2 cellular contexts compared by ENCODE assay signal in the genomic region with DNA sequence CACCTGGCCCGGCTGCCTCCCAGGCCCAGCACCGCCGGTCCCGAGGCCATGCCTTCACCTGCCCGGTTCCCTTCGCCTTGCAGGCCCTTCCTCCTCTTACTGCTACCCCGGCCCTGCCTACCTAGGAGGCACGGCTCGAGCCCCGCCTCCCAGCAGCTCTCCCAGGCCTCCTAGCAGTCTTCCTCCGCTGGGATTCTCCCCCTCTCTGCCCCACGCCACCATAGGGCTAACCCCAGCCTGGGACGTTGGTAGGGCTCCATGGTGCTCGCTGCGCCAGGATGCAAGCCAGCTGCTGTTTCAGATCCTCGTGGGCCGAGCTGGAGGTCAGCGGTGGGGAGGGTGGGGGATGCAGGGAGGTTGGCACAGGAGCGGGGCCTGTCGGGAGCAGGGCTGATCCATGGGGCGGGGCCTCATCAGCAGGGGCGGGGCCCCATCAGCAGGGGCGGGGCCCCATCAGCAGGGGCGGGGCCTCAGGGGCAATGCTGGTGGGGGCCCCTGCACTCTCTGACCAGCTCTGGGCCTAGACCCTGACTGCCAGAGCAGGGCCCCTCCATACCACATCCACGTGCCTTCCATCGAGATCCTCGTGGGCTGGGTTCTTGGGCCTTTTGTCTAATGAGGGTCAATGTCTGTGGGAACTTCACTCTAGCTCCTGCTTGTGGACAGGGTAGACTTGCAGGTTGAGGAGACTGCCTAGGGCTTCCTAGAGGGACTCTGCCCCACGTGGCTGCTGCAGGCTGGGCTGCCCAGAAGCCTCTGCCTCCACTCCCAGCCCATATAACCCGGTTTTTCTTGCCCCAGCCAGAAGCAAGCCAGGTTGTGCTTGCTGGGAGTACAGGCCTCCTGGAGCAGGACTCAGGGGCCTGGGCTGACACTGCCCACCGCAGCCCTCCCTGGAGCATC.
TF ChIP-seq lines count a peak whose summit lies in the region.

No MANE protein-coding gene starts in this region.

TF ChIP-seq in K562, 482 proteins besides CTCF, POLR2A, EP300 and RAD21 (continued from another document and continues in another):
- TF ChIP-seq, protein P1, sequence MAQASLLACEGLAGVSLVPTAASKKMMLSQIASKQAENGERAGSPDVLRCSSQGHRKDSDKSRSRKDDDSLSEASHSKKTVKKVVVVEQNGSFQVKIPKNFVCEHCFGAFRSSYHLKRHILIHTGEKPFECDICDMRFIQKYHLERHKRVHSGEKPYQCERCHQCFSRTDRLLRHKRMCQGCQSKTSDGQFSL (CRISPR knock-in tag; IDR thresholded peaks at IDR 0.05) = 0 out of 2 replicates have a peak, but pooled peaks have one; percentile 38
- TF ChIP-seq, protein P1 (tag; IDR thresholded peaks at IDR 0.05) = no peak
- no peak for TF ChIP-seq HNRNPLL (IDR thresholded peaks at IDR 0.05; ENCODE audit: low read depth, low read length, poor library complexity, severe bottlenecking)
- TF ChIP-seq NR2C2 (CRISPR knock-in tag; IDR thresholded peaks at IDR 0.05) = no peak
- TF ChIP-seq NR2C2 (tag; IDR thresholded peaks at IDR 0.05) = peak; percentile 77
- TF ChIP-seq, protein P2, sequence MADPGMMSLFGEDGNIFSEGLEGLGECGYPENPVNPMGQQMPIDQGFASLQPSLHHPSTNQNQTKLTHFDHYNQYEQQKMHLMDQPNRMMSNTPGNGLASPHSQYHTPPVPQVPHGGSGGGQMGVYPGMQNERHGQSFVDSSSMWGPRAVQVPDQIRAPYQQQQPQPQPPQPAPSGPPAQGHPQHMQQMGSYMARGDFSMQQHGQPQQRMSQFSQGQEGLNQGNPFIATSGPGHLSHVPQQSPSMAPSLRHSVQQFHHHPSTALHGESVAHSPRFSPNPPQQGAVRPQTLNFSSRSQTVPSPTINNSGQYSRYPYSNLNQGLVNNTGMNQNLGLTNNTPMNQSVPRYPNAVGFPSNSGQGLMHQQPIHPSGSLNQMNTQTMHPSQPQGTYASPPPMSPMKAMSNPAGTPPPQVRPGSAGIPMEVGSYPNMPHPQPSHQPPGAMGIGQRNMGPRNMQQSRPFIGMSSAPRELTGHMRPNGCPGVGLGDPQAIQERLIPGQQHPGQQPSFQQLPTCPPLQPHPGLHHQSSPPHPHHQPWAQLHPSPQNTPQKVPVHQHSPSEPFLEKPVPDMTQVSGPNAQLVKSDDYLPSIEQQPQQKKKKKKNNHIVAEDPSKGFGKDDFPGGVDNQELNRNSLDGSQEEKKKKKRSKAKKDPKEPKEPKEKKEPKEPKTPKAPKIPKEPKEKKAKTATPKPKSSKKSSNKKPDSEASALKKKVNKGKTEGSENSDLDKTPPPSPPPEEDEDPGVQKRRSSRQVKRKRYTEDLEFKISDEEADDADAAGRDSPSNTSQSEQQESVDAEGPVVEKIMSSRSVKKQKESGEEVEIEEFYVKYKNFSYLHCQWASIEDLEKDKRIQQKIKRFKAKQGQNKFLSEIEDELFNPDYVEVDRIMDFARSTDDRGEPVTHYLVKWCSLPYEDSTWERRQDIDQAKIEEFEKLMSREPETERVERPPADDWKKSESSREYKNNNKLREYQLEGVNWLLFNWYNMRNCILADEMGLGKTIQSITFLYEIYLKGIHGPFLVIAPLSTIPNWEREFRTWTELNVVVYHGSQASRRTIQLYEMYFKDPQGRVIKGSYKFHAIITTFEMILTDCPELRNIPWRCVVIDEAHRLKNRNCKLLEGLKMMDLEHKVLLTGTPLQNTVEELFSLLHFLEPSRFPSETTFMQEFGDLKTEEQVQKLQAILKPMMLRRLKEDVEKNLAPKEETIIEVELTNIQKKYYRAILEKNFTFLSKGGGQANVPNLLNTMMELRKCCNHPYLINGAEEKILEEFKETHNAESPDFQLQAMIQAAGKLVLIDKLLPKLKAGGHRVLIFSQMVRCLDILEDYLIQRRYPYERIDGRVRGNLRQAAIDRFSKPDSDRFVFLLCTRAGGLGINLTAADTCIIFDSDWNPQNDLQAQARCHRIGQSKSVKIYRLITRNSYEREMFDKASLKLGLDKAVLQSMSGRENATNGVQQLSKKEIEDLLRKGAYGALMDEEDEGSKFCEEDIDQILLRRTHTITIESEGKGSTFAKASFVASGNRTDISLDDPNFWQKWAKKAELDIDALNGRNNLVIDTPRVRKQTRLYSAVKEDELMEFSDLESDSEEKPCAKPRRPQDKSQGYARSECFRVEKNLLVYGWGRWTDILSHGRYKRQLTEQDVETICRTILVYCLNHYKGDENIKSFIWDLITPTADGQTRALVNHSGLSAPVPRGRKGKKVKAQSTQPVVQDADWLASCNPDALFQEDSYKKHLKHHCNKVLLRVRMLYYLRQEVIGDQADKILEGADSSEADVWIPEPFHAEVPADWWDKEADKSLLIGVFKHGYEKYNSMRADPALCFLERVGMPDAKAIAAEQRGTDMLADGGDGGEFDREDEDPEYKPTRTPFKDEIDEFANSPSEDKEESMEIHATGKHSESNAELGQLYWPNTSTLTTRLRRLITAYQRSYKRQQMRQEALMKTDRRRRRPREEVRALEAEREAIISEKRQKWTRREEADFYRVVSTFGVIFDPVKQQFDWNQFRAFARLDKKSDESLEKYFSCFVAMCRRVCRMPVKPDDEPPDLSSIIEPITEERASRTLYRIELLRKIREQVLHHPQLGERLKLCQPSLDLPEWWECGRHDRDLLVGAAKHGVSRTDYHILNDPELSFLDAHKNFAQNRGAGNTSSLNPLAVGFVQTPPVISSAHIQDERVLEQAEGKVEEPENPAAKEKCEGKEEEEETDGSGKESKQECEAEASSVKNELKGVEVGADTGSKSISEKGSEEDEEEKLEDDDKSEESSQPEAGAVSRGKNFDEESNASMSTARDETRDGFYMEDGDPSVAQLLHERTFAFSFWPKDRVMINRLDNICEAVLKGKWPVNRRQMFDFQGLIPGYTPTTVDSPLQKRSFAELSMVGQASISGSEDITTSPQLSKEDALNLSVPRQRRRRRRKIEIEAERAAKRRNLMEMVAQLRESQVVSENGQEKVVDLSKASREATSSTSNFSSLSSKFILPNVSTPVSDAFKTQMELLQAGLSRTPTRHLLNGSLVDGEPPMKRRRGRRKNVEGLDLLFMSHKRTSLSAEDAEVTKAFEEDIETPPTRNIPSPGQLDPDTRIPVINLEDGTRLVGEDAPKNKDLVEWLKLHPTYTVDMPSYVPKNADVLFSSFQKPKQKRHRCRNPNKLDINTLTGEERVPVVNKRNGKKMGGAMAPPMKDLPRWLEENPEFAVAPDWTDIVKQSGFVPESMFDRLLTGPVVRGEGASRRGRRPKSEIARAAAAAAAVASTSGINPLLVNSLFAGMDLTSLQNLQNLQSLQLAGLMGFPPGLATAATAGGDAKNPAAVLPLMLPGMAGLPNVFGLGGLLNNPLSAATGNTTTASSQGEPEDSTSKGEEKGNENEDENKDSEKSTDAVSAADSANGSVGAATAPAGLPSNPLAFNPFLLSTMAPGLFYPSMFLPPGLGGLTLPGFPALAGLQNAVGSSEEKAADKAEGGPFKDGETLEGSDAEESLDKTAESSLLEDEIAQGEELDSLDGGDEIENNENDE (IDR thresholded peaks at IDR 0.05; ENCODE audit: low read depth, low read length) = no peak
- no peak for TF ChIP-seq SRSF7 (optimal IDR thresholded peaks at IDR 0.05; ENCODE audit: low read depth, low read length)
- TF ChIP-seq CREB1 (IDR thresholded peaks at IDR 0.05) = no peak
- TF ChIP-seq CREB1 (CRISPR knock-in tag; IDR thresholded peaks at IDR 0.05) = 0 out of 2 replicates have a peak, but pooled peaks have one; percentile 34
- no peak for TF ChIP-seq CC2D1A (IDR thresholded peaks at IDR 0.05)
- TF ChIP-seq LARP7 (IDR thresholded peaks at IDR 0.05) = no peak
- no peak for TF ChIP-seq POU5F1 (IDR thresholded peaks at IDR 0.05; ENCODE audit: borderline replicate concordance, low read depth, low read length, partially characterized antibody)
- TF ChIP-seq BHLHE40 (IDR thresholded peaks at IDR 0.05; ENCODE audit: low read length) = no peak
- no peak for TF ChIP-seq BACH1 (tag; IDR thresholded peaks at IDR 0.05)
- TF ChIP-seq FUS (optimal IDR thresholded peaks at IDR 0.05; ENCODE audit: low read depth, low read length) = no peak

TF ChIP-seq in HepG2, 621 proteins besides CTCF, POLR2A, EP300 and RAD21 (continued from another document):
- TF ChIP-seq, protein P3, sequence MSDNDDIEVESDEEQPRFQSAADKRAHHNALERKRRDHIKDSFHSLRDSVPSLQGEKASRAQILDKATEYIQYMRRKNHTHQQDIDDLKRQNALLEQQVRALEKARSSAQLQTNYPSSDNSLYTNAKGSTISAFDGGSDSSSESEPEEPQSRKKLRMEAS (IDR thresholded peaks at IDR 0.05) = peak; percentile 19; the same call in 1 of the 2 replicates
- TF ChIP-seq ZNF550 (CRISPR knock-in tag; IDR thresholded peaks at IDR 0.05; ENCODE audit: borderline replicate concordance) = no peak
